In genomic region chr1:114346480-114347029, GRCh38 we compare ENCODE assay signal across 8 cellular contexts.
DNase-seq lines count a peak whose midpoint lies in the region; ATAC-seq lines count a peak whose summit lies in the region.

No MANE protein-coding gene starts in this region.

- peak; percentile 99 for ATAC-seq in GM21423 (IDR thresholded peaks at IDR 0.05; ENCODE audit: unreplicated experiment)

- no peaks in the 10 kb centered on the region for H3K9me3 ChIP-seq in endocrine pancreas (ENCODE audit: control insufficient read depth, low read length)

- no peak overlapping the region for H2BK120ac ChIP-seq in mesendoderm (ENCODE audit: low read depth, low read length)

- H3K79me1 ChIP-seq in mesendoderm (ENCODE audit: low read length): no peaks in the 10 kb centered on the region

- peak overlapping the region; percentile 36 for H3K4me3 ChIP-seq in endocrine pancreas (ENCODE audit: control insufficient read depth, insufficient read depth, low read length)
- H3K4me3 ChIP-seq in mesendoderm (ENCODE audit: low read length): no peak overlapping the region

- WGBS in mesendoderm (ENCODE audit: extremely low coverage, insufficient coverage, low lambda C conversion rate): no CpG with 5 or more reads among the region's 33 CpGs

- H3K4me1 ChIP-seq in endocrine pancreas (ENCODE audit: control insufficient read depth, insufficient read depth, low read length) (no peaks in the 10 kb centered on the region), mesendoderm (ENCODE audit: control insufficient read depth, low read depth, low read length) (no peaks in the 10 kb centered on the region)

- H4K8ac ChIP-seq in mesendoderm (ENCODE audit: low read depth, low read length): no peak overlapping the region

- peak overlapping the region; percentile 27 for H3K9ac ChIP-seq in endocrine pancreas (ENCODE audit: control insufficient read depth, insufficient read depth, low read length)
- H3K9ac ChIP-seq in mesendoderm (ENCODE audit: low read length): peak overlapping the region; percentile 62

- no peak overlapping the region for H3K27ac ChIP-seq in mesendoderm (ENCODE audit: low read depth, low read length)

- H3K36me3 ChIP-seq in endocrine pancreas (ENCODE audit: control insufficient read depth, insufficient read depth, low read length) (no peaks in the 10 kb centered on the region), mesendoderm (ENCODE audit: control insufficient read depth, insufficient read depth, low read length) (no peaks in the 10 kb centered on the region)

- H3K79me2 ChIP-seq in mesendoderm (ENCODE audit: control insufficient read depth, insufficient read depth, low read length): no peaks in the 10 kb centered on the region

- no peak overlapping the region for H3K4ac ChIP-seq in mesendoderm (ENCODE audit: low read depth, low read length)

- H3K18ac ChIP-seq in mesendoderm (ENCODE audit: low read length): peak overlapping the region; percentile 3

- DNase-seq in Caki2 (ENCODE audit: low read depth): peak; percentile 89
- DNase-seq in HUDEP-2 (lab: John Stamatoyannopoulos, UW; ENCODE audit: unreplicated experiment in 76 of 76): peak in 74 of 76 experiments; percentile 14 to 97 (median 90)
- peak; percentile 90 for DNase-seq in NOMO-1 treated with DMSO at 0.1 percent for 48 hours (lab: John Stamatoyannopoulos, UW; ENCODE audit: unreplicated experiment)
- peak; percentile 87 for DNase-seq in activated CD8-positive, alpha-beta memory T cell treated with anti-CD3 and anti-CD28 coated beads, Interleukin-2, amount 50 U/mL, for 1 hour (ENCODE audit: extremely low read depth)
- peak; percentile 95 for DNase-seq in mesendoderm
- DNase-seq in stimulated activated CD8-positive, alpha-beta memory T cell treated with anti-CD3 and anti-CD28 coated beads, Interleukin-12 subunit alpha, Interleukin-12 subunit beta, amount 100 ng/mL, for 24 hours (ENCODE audit: extremely low read depth): peak; percentile 86

- no peaks in the 10 kb centered on the region for H3K27me3 ChIP-seq in endocrine pancreas (ENCODE audit: control insufficient read depth, insufficient read depth, low read length)
- no peaks in the 10 kb centered on the region for H3K27me3 ChIP-seq in mesendoderm (ENCODE audit: insufficient read depth, low read length, poor library complexity)

- peak overlapping the region; percentile 85 for H3K56ac ChIP-seq in mesendoderm (ENCODE audit: low read length)

- H2AK5ac ChIP-seq in mesendoderm (ENCODE audit: low read length): no peak overlapping the region

- no peak overlapping the region for H2BK15ac ChIP-seq in mesendoderm (replicated peaks; ENCODE audit: low read depth)

- H3K4me2 ChIP-seq in mesendoderm (ENCODE audit: low read length): peak overlapping the region; percentile 58

- H2BK5ac ChIP-seq in mesendoderm (ENCODE audit: low read length): no peak overlapping the region

- in situ Hi-C loops in Caki2 (cut with HindIII; ENCODE audit: low pct_unique_long_range_greater_than_20kb, low sequenced_read_pairs): no loop called here

- H4K5ac ChIP-seq in mesendoderm (ENCODE audit: low read length): no peak overlapping the region

- H3K23ac ChIP-seq in mesendoderm (ENCODE audit: low read length): no peak overlapping the region
